Comparison of ENCODE assay signal across 1 cellular context in genomic region chr3:78804251-78805037, GRCh38.
TF ChIP-seq lines count a peak whose summit lies in the region.

No MANE protein-coding gene starts in this region.

TF ChIP-seq in GM23338, 12 proteins besides CTCF, POLR2A, EP300 and RAD21 (continued from another document):
- TF ChIP-seq ZNF462 (CRISPR knock-in tag; IDR thresholded peaks at IDR 0.05) (no peak), ZNF331 (CRISPR knock-in tag; IDR thresholded peaks at IDR 0.05; ENCODE audit: low read depth) (no peak), NANOG (IDR thresholded peaks at IDR 0.05; ENCODE audit: borderline replicate concordance) (no peak), JUNB (IDR thresholded peaks at IDR 0.05; ENCODE audit: unreplicated experiment) (no peak)
